ENCODE assay signal across 24 cellular contexts in the genomic region with DNA sequence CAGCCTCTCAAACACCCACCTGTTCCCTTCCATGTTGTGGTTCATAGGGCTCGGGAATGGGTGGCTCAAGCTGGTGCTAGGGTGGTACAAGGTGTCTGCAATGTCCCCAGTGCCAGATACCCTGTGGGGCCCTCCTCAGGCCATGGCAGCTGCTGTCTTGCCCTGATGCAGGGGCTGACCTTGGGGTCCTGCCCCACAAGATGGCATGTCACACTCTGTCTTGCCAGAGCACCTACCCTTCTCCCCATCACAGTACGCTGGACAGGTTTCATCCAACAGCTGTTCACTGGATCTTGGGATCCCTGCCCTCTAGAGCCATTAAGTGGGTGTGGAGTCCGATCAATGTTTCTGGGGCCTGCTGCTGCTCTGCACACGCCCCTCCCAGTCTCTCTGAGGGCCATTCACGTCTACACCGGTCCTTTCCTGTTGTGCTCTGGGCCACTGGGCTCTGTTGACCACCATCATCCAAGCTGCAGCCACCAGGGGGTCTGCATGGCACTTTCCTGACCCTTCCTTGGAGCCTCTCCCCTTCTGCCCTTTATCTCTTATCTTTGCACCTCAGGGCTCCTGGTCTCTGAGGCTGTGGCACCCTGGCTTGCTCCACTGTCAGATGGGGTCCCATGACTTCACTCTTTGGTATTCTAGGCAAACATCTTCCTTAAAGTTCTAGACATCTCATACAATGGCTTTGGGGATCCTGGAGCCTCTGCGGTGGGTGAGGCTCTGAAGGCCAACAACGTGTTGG. TPM values are rescaled to one million over a fixed set of nuclear protein-coding genes. Genes with fewer than 3 reads are reported as not detected.
A peak's percentile ranks its signal among the peaks of the same experiment; 100 is the strongest.
DNase-seq lines count a peak whose midpoint lies in the region; ATAC-seq, FAIRE-seq and TF ChIP-seq lines count a peak whose summit lies in the region.
"Had no signal": no experiment of that assay in that cellular context is flagged by ENCODE, and none has a peak within 500 bp of the region (broad histone marks: within the 10 kb centered on the region; RNA-seq: fewer than 3 reads in every experiment).

No MANE protein-coding gene starts in this region.

- H3K27ac ChIP-seq in H1 (ENCODE audit: low read depth, low read length) = no peak overlapping the region
- no peak overlapping the region for H3K27ac ChIP-seq in small intestine (ENCODE audit: low read depth in 1 of 2, low read length in 1 of 2)
- H3K27ac ChIP-seq: 22Rv1, A549, C4-2B, GM23248, HL-60 had no signal

- no peak overlapping the region; the same call in 1 of the 2 replicates for H4K8ac ChIP-seq in H1 (ENCODE audit: extremely low read depth, insufficient read depth, low read length)

- H3K4me3 ChIP-seq in H1 (ENCODE audit: extremely low read depth in 1 of 4, insufficient read depth in 2 of 4, low read depth in 3 of 4, low read length in 4 of 4) (no peak overlapping the region), mucosa of descending colon (no peak overlapping the region), small intestine (ENCODE audit: low read depth in 1 of 2, low read length in 2 of 2) (no peak overlapping the region)
- H3K4me3 ChIP-seq: A549, GM23248 had no signal

- H3K79me2 ChIP-seq in H1 (ENCODE audit: control insufficient read depth in 1 of 2, insufficient read depth in 2 of 2, low read length in 2 of 2) = no peaks in the 10 kb centered on the region

- H2BK15ac ChIP-seq in H1 (ENCODE audit: low read length) = no peak overlapping the region

- H3K18ac ChIP-seq in H1 (ENCODE audit: extremely low read depth, low read length) = no peak overlapping the region

- H3K36me3 ChIP-seq in H1 (ENCODE audit: control insufficient read depth in 2 of 4, insufficient read depth in 4 of 4, low read length in 3 of 4) (no peaks in the 10 kb centered on the region), mucosa of descending colon (ENCODE audit: low read depth) (no peaks in the 10 kb centered on the region), small intestine (ENCODE audit: control insufficient read depth in 2 of 2, insufficient read depth in 2 of 2, low read length in 2 of 2) (no peaks in the 10 kb centered on the region)

- POLR2A ChIA-PET in H1 (lab: Charles Lee; ENCODE audit: partially characterized antibody) = interaction anchor here (0.9 kb wide), 1 partner anchor 41 kb away, joined by 3 read pairs; no protein-coding TSS in a partner anchor

- peaks cover 9% of the 10 kb centered on the region for H3K27me3 Mint-ChIP-seq in T-helper 2 cell treated with Interferon-gamma antibody and Interleukin-4, amounts not matched to agents 5 μg/mL and 100 μg/mL, for 36 hours (ENCODE audit: low read depth)
- H3K27me3 Mint-ChIP-seq: CD4-positive, alpha-beta T cell had no signal

- H3K23ac ChIP-seq in H1 (ENCODE audit: insufficient read length) = no peak overlapping the region

- TF ChIP-seq EP300 in H1 (IDR thresholded peaks at IDR 0.05; ENCODE audit: borderline replicate concordance in 1 of 2, low read depth in 2 of 2, low read length in 2 of 2) = no peak

- H3K79me1 ChIP-seq in H1 (ENCODE audit: low read depth, low read length) = no peaks in the 10 kb centered on the region

- H3K27me3 ChIP-seq in H1 (replicated peaks in 1 of 4; ENCODE audit: control insufficient read depth in 3 of 4, extremely low read depth in 1 of 4, insufficient read depth in 3 of 4, low read length in 3 of 4) = no peaks in the 10 kb centered on the region
- no peaks in the 10 kb centered on the region for H3K27me3 ChIP-seq in small intestine (ENCODE audit: control insufficient read depth in 2 of 2, insufficient read depth in 2 of 2, low read length in 2 of 2)

- peak; percentile 16 for DNase-seq in D341Med (ENCODE audit: low spot score)
- no peak for DNase-seq in H1 (ENCODE audit: low read depth in 1 of 2, low spot score in 2 of 2)
- no peak for DNase-seq in mucosa of descending colon
- peak; percentile 41 for DNase-seq in small intestine
- DNase-seq in T-helper 2 cell treated with Interferon-gamma antibody and Interleukin-4, amounts not matched to agents 5 μg/mL and 100 μg/mL, for 36 hours (ENCODE audit: low spot score) = no peak
- DNase-seq in head of caudate nucleus = no peak
- DNase-seq: AML-193; Caco-2; CD4-positive, alpha-beta T cell; DMS153; DMS79 treated with DMSO at 0.1 percent for 48 hours; GF-D8 had no signal

- H4K20me1 ChIP-seq in H1 (replicated peaks in 1 of 2; ENCODE audit: control insufficient read depth in 1 of 2, insufficient read depth in 2 of 2, low read length in 2 of 2) = no peaks in the 10 kb centered on the region

- peak overlapping the region; percentile 61 for H4K91ac ChIP-seq in H1 (replicated peaks; ENCODE audit: insufficient read length, low read length)

- H2BK5ac ChIP-seq in H1 (ENCODE audit: low read depth, low read length) = no peak overlapping the region

- H3K4me3 Mint-ChIP-seq in T-helper 2 cell treated with Interferon-gamma antibody and Interleukin-4, amounts not matched to agents 5 μg/mL and 100 μg/mL, for 36 hours = no peak overlapping the region
- H3K4me3 Mint-ChIP-seq: CD4-positive, alpha-beta T cell; HFFc6; IgD-negative memory B cell had no signal

- H2BK12ac ChIP-seq in H1 (ENCODE audit: low read depth, low read length) = peak overlapping the region; percentile 84; the same call in 1 of the 2 replicates

- TF ChIP-seq CTCF in H1 (IDR thresholded peaks at IDR 0.05; ENCODE audit: control extremely low read depth in 1 of 3, insufficient read depth in 1 of 3, low read depth in 1 of 3, low read length in 3 of 3) (no peak), mucosa of descending colon (IDR thresholded peaks at IDR 0.05) (no peak)

- no peak overlapping the region for H2BK120ac ChIP-seq in H1 (replicated peaks; ENCODE audit: low read depth, low read length)

- no peak overlapping the region for H2AK5ac ChIP-seq in H1 (ENCODE audit: low read depth, low read length)

- no peak overlapping the region; a peak in 1 of 4 replicates for H3K4me2 ChIP-seq in H1 (ENCODE audit: insufficient read depth in 1 of 2, low read depth in 2 of 2, low read length in 2 of 2)
- H3K4me2 ChIP-seq: A549 had no signal

- no peaks in the 10 kb centered on the region for H3K23me2 ChIP-seq in H1 (ENCODE audit: low read depth, low read length)

- TF ChIP-seq RAD21 in H1 (IDR thresholded peaks at IDR 0.05 in 1 of 2, conservative IDR thresholded peaks at IDR 0.05 in 1 of 2; ENCODE audit: low read depth in 2 of 2, low read length in 2 of 2) = no peak

- H3K9me3 ChIP-seq in H1 (ENCODE audit: insufficient read depth in 2 of 2, low read depth in 1 of 2, low read length in 1 of 2) = no peaks in the 10 kb centered on the region
- H3K9me3 ChIP-seq in mucosa of descending colon = no peaks in the 10 kb centered on the region
- H3K9me3 ChIP-seq in small intestine (ENCODE audit: control insufficient read depth, low read depth) = no peaks in the 10 kb centered on the region
- H3K9me3 ChIP-seq: A549, Caco-2 had no signal

- peak; percentile 8 for ATAC-seq in mucosa of descending colon
- no peak for ATAC-seq in GM19023 (IDR thresholded peaks at IDR 0.05; ENCODE audit: unreplicated experiment)
- ATAC-seq: A549, HCT116 had no signal

- no peak overlapping the region; a peak in 1 of 7 replicates for H3K9ac ChIP-seq in H1 (replicated peaks in 1 of 4; ENCODE audit: extremely low read depth in 1 of 4, low read depth in 3 of 4, low read length in 3 of 4)
- H3K9ac ChIP-seq: GM23248 had no signal

- H3K4me1 ChIP-seq in H1 (replicated peaks in 1 of 4; ENCODE audit: control insufficient read depth in 3 of 4, insufficient read depth in 4 of 4, low read length in 3 of 4) = peaks cover 2 to 17% (median 12%) of the 10 kb centered on the region in 4 experiments; a peak in 5 of 7 replicates
- H3K4me1 ChIP-seq in mucosa of descending colon (ENCODE audit: low read depth) = no peaks in the 10 kb centered on the region
- no peaks in the 10 kb centered on the region for H3K4me1 ChIP-seq in small intestine (ENCODE audit: control insufficient read depth in 2 of 2, insufficient read depth in 1 of 2, low read depth in 1 of 2, low read length in 1 of 2)
- H3K4me1 ChIP-seq: A549, Caco-2 had no signal

- H3K27ac Mint-ChIP-seq in T-helper 2 cell treated with Interferon-gamma antibody and Interleukin-4, amounts not matched to agents 5 μg/mL and 100 μg/mL, for 36 hours = no peak overlapping the region
- H3K27ac Mint-ChIP-seq: CD4-positive, alpha-beta T cell; IgD-negative memory B cell had no signal

- CTCF ChIA-PET in H1 (lab: Charles Lee; ENCODE audit: partially characterized antibody) = interaction anchor here (0.8 to 1.0 kb wide), 4 partner anchors 20 to 51 kb away, joined by 3 to 5 read pairs (median 4); partner anchors contain the start of genes SLC7A4 and THAP7

- intact Hi-C loops in mucosa of descending colon (cut with DNase I, micrococcal nuclease) = no loop called here
- intact Hi-C loops in head of caudate nucleus (cut with DNase I) = no loop called here

- H2AFZ ChIP-seq in H1 (ENCODE audit: low read length) = no peak overlapping the region
- H2AFZ ChIP-seq: GM23248 had no signal

- H3K14ac ChIP-seq in H1 (ENCODE audit: insufficient read length) = no peak overlapping the region

- H3K4me1 Mint-ChIP-seq in T-helper 2 cell treated with Interferon-gamma antibody and Interleukin-4, amounts not matched to agents 5 μg/mL and 100 μg/mL, for 36 hours (ENCODE audit: low read depth) = peaks cover 12% of the 10 kb centered on the region

- no peaks in the 10 kb centered on the region for H3K36me3 Mint-ChIP-seq in T-helper 2 cell treated with Interferon-gamma antibody and Interleukin-4, amounts not matched to agents 5 μg/mL and 100 μg/mL, for 36 hours (ENCODE audit: low read depth)

- no peak overlapping the region for H2BK20ac ChIP-seq in H1 (ENCODE audit: low read length)

- no peak overlapping the region for H3K56ac ChIP-seq in H1 (replicated peaks; ENCODE audit: insufficient read length, low read depth, low read length)

- WGBS in H1 (ENCODE audit: extremely low coverage in 1 of 2, insufficient coverage in 1 of 2, insufficient read length in 1 of 2, insufficient replicate concordance in 2 of 2, low coverage in 1 of 2, low lambda C conversion rate in 2 of 2, missing lambda C conversion rate in 1 of 2), 2 experiments = 91% methylated on average over 8 of the region's 8 CpGs; no CpG with 5 or more reads in 1 of the 2 experiments
- WGBS in small intestine, 3 donors = 40 to 63% (median 50%) methylated on average over 8 of the region's 8 CpGs

- FAIRE-seq in H1 (lab: Jason Lieb, UNC) (no peak), small intestine (lab: Jason Lieb, UNC) (no peak)
- FAIRE-seq: A549, H54 had no signal

- H3K4ac ChIP-seq in H1 (replicated peaks; ENCODE audit: insufficient read length, low read depth, low read length) = no peak overlapping the region

- no peak for TF ChIP-seq POLR2A in H1 (IDR thresholded peaks at IDR 0.05; ENCODE audit: control extremely low read depth in 1 of 2, low read depth in 2 of 2, low read length in 2 of 2)

- no peak overlapping the region for H4K5ac ChIP-seq in H1 (ENCODE audit: insufficient read length, low read depth, low read length)

- H3K9me3 Mint-ChIP-seq in T-helper 2 cell treated with Interferon-gamma antibody and Interleukin-4, amounts not matched to agents 5 μg/mL and 100 μg/mL, for 36 hours = no peaks in the 10 kb centered on the region
- H3K9me3 Mint-ChIP-seq: CD4-positive, alpha-beta T cell; HFFc6; IgD-negative memory B cell had no signal

RNA-seq across cellular contexts. Expression of gene LRRC74B, which starts 7.1 kb away (rescaled TPM):
- total RNA-seq in H1 (2021; fragmentation: NEBNext Ultra II Directional; extraction: Animal tissue kit (Norgen Biotek cat#: 25700)) = not detected in 2 replicates
- polyA plus RNA-seq in H1 (2011; rRNA removed) (0.03 TPM in 1 of 2 replicates, not detected in the other), small intestine (under 1 TPM in 1 of 3 donors, not detected in 2; 0.16 TPM)
- polyA plus RNA-seq in H1 (2011; cell fraction: cytosol; rRNA removed) = 0.05 TPM
- polyA plus RNA-seq in H1 (2011; cell fraction: nucleus; rRNA removed) = 0.03 TPM
- not detected in 4 replicates for polyA plus RNA-seq in H1 (2012, experiment 1 of 2)
- not detected for polyA plus RNA-seq in H1 (2012, experiment 2 of 2)
- under 0.01 TPM for polyA plus RNA-seq in H1 (2013, experiment 1 of 2)
- polyA plus RNA-seq in H1 (2013, experiment 2 of 2) = not detected
- polyA minus RNA-seq in H1 (2011; rRNA and poly(A)+ RNA removed) = 0.10 TPM in 1 of 2 replicates, not detected in the other
- polyA minus RNA-seq in H1 (2011; cell fraction: cytosol; rRNA and poly(A)+ RNA removed) = not detected
- polyA minus RNA-seq in H1 (2011; cell fraction: nucleus; rRNA and poly(A)+ RNA removed) = not detected
- under 1 TPM in 1 of 3 donors, not detected in 2; 0.31 TPM for total RNA-seq in mucosa of descending colon
- total RNA-seq: Caco-2; CD4-positive, alpha-beta T cell; GM23248; HFFc6; HT1080 had no signal
- polyA plus RNA-seq: BJ, GM23248, IgD-negative memory B cell had no signal

RNA-seq across cellular contexts. Expression of gene SLC7A4, which starts 20.5 kb away (rescaled TPM):
- total RNA-seq in H1 (2021; fragmentation: NEBNext Ultra II Directional; extraction: Animal tissue kit (Norgen Biotek cat#: 25700)) = 0.27 TPM in 1 of 2 replicates, not detected in the other
- polyA plus RNA-seq in H1 (2011; rRNA removed) = 0.88 and 0.92 TPM in 2 replicates
- 0.25 TPM for polyA plus RNA-seq in H1 (2011; cell fraction: cytosol; rRNA removed)
- polyA plus RNA-seq in H1 (2011; cell fraction: nucleus; rRNA removed) = 0.40 TPM
- 0.15 to 0.61 TPM (median 0.48 TPM) in 4 replicates for polyA plus RNA-seq in H1 (2012, experiment 1 of 2)
- polyA plus RNA-seq in H1 (2012, experiment 2 of 2) = 0.38 TPM
- 0.41 TPM for polyA plus RNA-seq in H1 (2013, experiment 1 of 2)
- 0.39 TPM for polyA plus RNA-seq in H1 (2013, experiment 2 of 2)
- polyA minus RNA-seq in H1 (2011; rRNA and poly(A)+ RNA removed) = 0.32 and 0.66 TPM in 2 replicates
- not detected for polyA minus RNA-seq in H1 (2011; cell fraction: cytosol; rRNA and poly(A)+ RNA removed)
- polyA minus RNA-seq in H1 (2011; cell fraction: nucleus; rRNA and poly(A)+ RNA removed) = 1.2 TPM
- 1 to 10 TPM; 1.4 to 4.0 (median 2.4) TPM for total RNA-seq in mucosa of descending colon
- polyA plus RNA-seq in small intestine = 1 to 10 TPM in 1 of 3 donors, under 1 TPM in 1, not detected in 1; 0.27 to 2.3 TPM
- total RNA-seq: CD4-positive, alpha-beta T cell; GM23248; HT1080 had no signal
- polyA plus RNA-seq: A549, GM23248, IgD-negative memory B cell had no signal

RNA-seq across cellular contexts. Expression of gene P2RX6, which starts 37.9 kb away (rescaled TPM):
- total RNA-seq in H1 (2021; fragmentation: NEBNext Ultra II Directional; extraction: Animal tissue kit (Norgen Biotek cat#: 25700)) = not detected in 2 replicates
- polyA plus RNA-seq in H1 (2011; rRNA removed) (0.09 and 0.16 TPM in 2 replicates), small intestine (under 1 TPM in 1 of 3 donors, not detected in 2; 0.84 TPM)
- polyA plus RNA-seq in H1 (2011; cell fraction: cytosol; rRNA removed) = 0.23 TPM
- polyA plus RNA-seq in H1 (2011; cell fraction: nucleus; rRNA removed) = 1.5 TPM
- polyA plus RNA-seq in H1 (2012, experiment 1 of 2) = 0.11 to 0.25 TPM (median 0.20 TPM) in 4 replicates
- polyA plus RNA-seq in H1 (2012, experiment 2 of 2) = 0.05 TPM
- 0.10 TPM for polyA plus RNA-seq in H1 (2013, experiment 1 of 2)
- 0.09 TPM for polyA plus RNA-seq in H1 (2013, experiment 2 of 2)
- polyA minus RNA-seq in H1 (2011; rRNA and poly(A)+ RNA removed) = 0.19 and 0.49 TPM in 2 replicates
- not detected for polyA minus RNA-seq in H1 (2011; cell fraction: cytosol; rRNA and poly(A)+ RNA removed)
- not detected for polyA minus RNA-seq in H1 (2011; cell fraction: nucleus; rRNA and poly(A)+ RNA removed)
- 1 to 10 TPM; 1.4 to 1.6 (median 1.4) TPM for total RNA-seq in mucosa of descending colon
- polyA plus RNA-seq: IgD-negative memory B cell had no signal

RNA-seq across cellular contexts. Expression of gene THAP7, which starts 51.0 kb away (rescaled TPM):
- total RNA-seq in H1 (2021; fragmentation: NEBNext Ultra II Directional; extraction: Animal tissue kit (Norgen Biotek cat#: 25700)) = 16.2 and 16.9 TPM in 2 replicates
- polyA plus RNA-seq in H1 (2011; rRNA removed) = 32.5 and 40.1 TPM in 2 replicates
- polyA plus RNA-seq in H1 (2011; cell fraction: cytosol; rRNA removed) = 32.0 TPM
- 35.8 TPM for polyA plus RNA-seq in H1 (2011; cell fraction: nucleus; rRNA removed)
- 8.4 to 24.4 TPM (median 15.6 TPM) in 4 replicates for polyA plus RNA-seq in H1 (2012, experiment 1 of 2)
- polyA plus RNA-seq in H1 (2012, experiment 2 of 2) = 16.3 TPM
- 21.9 TPM for polyA plus RNA-seq in H1 (2013, experiment 1 of 2)
- 20.4 TPM for polyA plus RNA-seq in H1 (2013, experiment 2 of 2)
- polyA minus RNA-seq in H1 (2011; rRNA and poly(A)+ RNA removed) = 11.5 and 14.1 TPM in 2 replicates
- polyA minus RNA-seq in H1 (2011; cell fraction: cytosol; rRNA and poly(A)+ RNA removed) = 8.6 TPM
- polyA minus RNA-seq in H1 (2011; cell fraction: nucleus; rRNA and poly(A)+ RNA removed) = 40.2 TPM
- total RNA-seq in mucosa of descending colon = 10 to 100 TPM; 16.8 to 27.8 (median 19.8) TPM
- polyA plus RNA-seq in small intestine = 10 to 100 TPM; 30.0 to 43.2 (median 31.5) TPM

Comparison
In these comparisons a context has a peak if more than half of its experiments do, and no peak if none do; other contexts are left out.
1. DNase-seq: peak in D341Med (single experiment) and small intestine (single experiment); none in H1 (0 of 2), mucosa of descending colon (0 of 3), T-helper 2 cell treated with Interferon-gamma antibody and Interleukin-4, amounts not matched to agents 5 μg/mL and 100 μg/mL, for 36 hours (single experiment) and head of caudate nucleus (0 of 42).